ENCODE assay signal across 25 cellular contexts in genomic region chr1:175701590-175701989, GRCh38. TPM values are rescaled to one million over a fixed set of nuclear protein-coding genes. Genes with fewer than 3 reads are reported as not detected.
"Had no signal": no experiment of that assay in that cellular context is flagged by ENCODE, and none has a peak within 500 bp of the region (broad histone marks: within the 10 kb centered on the region; RNA-seq: fewer than 3 reads in every experiment).

No MANE protein-coding gene starts in this region.

- H3K4me2 ChIP-seq: SK-N-SH had no signal

- FAIRE-seq: HTR-8/SVneo had no signal

- H3K36me3 ChIP-seq: MG63 had no signal

- DNase-seq: Karpas-422, KG1, MG63, NCI-H1092, NCI-H1105 treated with DMSO at 0.1 percent for 48 hours, NCI-H1417 treated with DMSO at 0.1 percent for 48 hours, NCI-H146, NCI-H1694 treated with DMSO at 0.1 percent for 48 hours, NCI-H1930, NCI-H2081, NCI-H2107, NCI-H524, NCI-H69, NCI-H774, PC-3, SHP77, SK-N-SH, SW 1271 had no signal

- ATAC-seq: Panc1, PC-3 had no signal

- H3K9me3 ChIP-seq: MG63, SK-N-SH had no signal

- H3K9me2 ChIP-seq: SK-N-SH had no signal

- H3K4me3 ChIP-seq: MG63 had no signal

- H3K27ac ChIP-seq: HL-60, RWPE1 had no signal

RNA-seq across cellular contexts. Expression of gene TNR, which starts 41.8 kb away (rescaled TPM):
- total RNA-seq: NCI-H460, OCI-LY7, PC-3, SK-MEL-5 had no signal
